ENCODE assay signal across 26 cellular contexts in genomic region chr13:72556945-72557344, GRCh38.
DNase-seq lines count a peak whose midpoint lies in the region; ATAC-seq, FAIRE-seq and TF ChIP-seq lines count a peak whose summit lies in the region.
"Had no signal": no experiment of that assay in that cellular context is flagged by ENCODE, and none has a peak within 500 bp of the region (broad histone marks: within the 10 kb centered on the region; RNA-seq: fewer than 3 reads in every experiment).

No MANE protein-coding gene starts in this region.

- TF ChIP-seq EP300 in HepG2 (IDR thresholded peaks at IDR 0.05; ENCODE audit: low read depth in 2 of 2, low read length in 2 of 2): no peak
- TF ChIP-seq EP300 in HepG2 (CRISPR knock-in tag; IDR thresholded peaks at IDR 0.05; ENCODE audit: borderline replicate concordance): no peak

- peak overlapping the region; percentile 72 for H2AFZ ChIP-seq in HepG2 (ENCODE audit: low read length)

- no peak overlapping the region for H3K9ac ChIP-seq in HepG2 (ENCODE audit: insufficient read depth, low read depth, low read length)
- H3K9ac ChIP-seq: BLaER1 treated with 17β-estradiol and CSF1 and Interleukin-3, amounts not matched to agents 10 nM and 100 nM had no signal

- H3K4me3 ChIP-seq in HepG2 (replicated peaks in 1 of 3; ENCODE audit: insufficient read depth in 1 of 3, low read depth in 2 of 3, low read length in 3 of 3): no peak overlapping the region
- H3K4me3 ChIP-seq in right lobe of liver: no peak overlapping the region
- no peak overlapping the region for H3K4me3 ChIP-seq in epithelial cell of esophagus (ENCODE audit: low read length)
- H3K4me3 ChIP-seq: A549; BLaER1 treated with 17β-estradiol and CSF1 and Interleukin-3, amounts not matched to agents 10 nM and 100 nM; GM12878; HAP-1 had no signal

- POLR2A ChIA-PET in HepG2 (lab: Yijun Ruan, JAX): no interaction called here

- H3K27ac ChIP-seq in HepG2 (ENCODE audit: extremely low read length, insufficient read depth, low read length) (no peak overlapping the region), right lobe of liver (no peak overlapping the region), foreskin keratinocyte (peak overlapping the region; percentile 15)
- H3K27ac ChIP-seq: A549; BLaER1 treated with 17β-estradiol and CSF1 and Interleukin-3, amounts not matched to agents 10 nM and 100 nM had no signal

- H3K4me2 ChIP-seq in HepG2 (ENCODE audit: low read depth, low read length): no peak overlapping the region
- H3K4me2 ChIP-seq: A549; BLaER1 treated with 17β-estradiol and CSF1 and Interleukin-3, amounts not matched to agents 10 nM and 100 nM had no signal

- WGBS in HepG2 (ENCODE audit: low lambda C conversion rate): 17% methylated on average over 1 of the region's 1 CpG
- 73% methylated on average over 1 of the region's 1 CpG for WGBS in right lobe of liver (ENCODE audit: insufficient coverage, low coverage, low lambda C conversion rate, missing lambda C conversion rate)

- H4K20me1 ChIP-seq in HepG2 (ENCODE audit: insufficient read depth, low read length): no peaks in the 10 kb centered on the region
- H4K20me1 ChIP-seq: BLaER1 treated with 17β-estradiol and CSF1 and Interleukin-3, amounts not matched to agents 10 nM and 100 nM had no signal

- CTCF ChIA-PET in HepG2 (lab: Yijun Ruan, JAX; ENCODE audit: low intra/inter-chr PET ratio, low total read pairs): no interaction called here

- in situ Hi-C loops in HepG2 (cut with HindIII; ENCODE audit: extremely low pct_ligation_motif_present, low pct_unique_long_range_greater_than_20kb): loop anchor here (25.0 kb wide), 1 partner anchor 220 kb away; no protein-coding TSS in a partner anchor

- H3K27me3 ChIP-seq in HepG2 (ENCODE audit: control insufficient read depth in 1 of 2, insufficient read depth in 2 of 2, low read length in 2 of 2) (no peaks in the 10 kb centered on the region), right lobe of liver (no peaks in the 10 kb centered on the region), foreskin keratinocyte (no peaks in the 10 kb centered on the region)
- H3K27me3 ChIP-seq: BE2C; BLaER1 treated with 17β-estradiol and CSF1 and Interleukin-3, amounts not matched to agents 10 nM and 100 nM had no signal

- FAIRE-seq in HepG2 (lab: Jason Lieb, UNC): no peak
- FAIRE-seq: A549, D721Med, GM12878, GM19239, H54 had no signal

- intact Hi-C loops in HepG2 (cut with micrococcal nuclease; ENCODE audit: unreplicated experiment) (loop anchor here (5.0 kb wide), 1 partner anchor 50 kb away; no protein-coding TSS in a partner anchor), right lobe of liver (cut with DNase I) (no loop called here), head of caudate nucleus (cut with DNase I) (no loop called here)

- H3K36me3 ChIP-seq in HepG2 (replicated peaks in 1 of 2; ENCODE audit: control insufficient read depth in 1 of 2, insufficient read depth in 2 of 2, low read length in 2 of 2) (no peaks in the 10 kb centered on the region), right lobe of liver (no peaks in the 10 kb centered on the region)
- H3K36me3 ChIP-seq: BE2C; BLaER1 treated with 17β-estradiol and CSF1 and Interleukin-3, amounts not matched to agents 10 nM and 100 nM; HAP-1 had no signal

- H3K9me3 ChIP-seq in HepG2 (ENCODE audit: low read length): no peaks in the 10 kb centered on the region
- no peaks in the 10 kb centered on the region for H3K9me3 ChIP-seq in right lobe of liver
- H3K9me3 ChIP-seq: A549; BE2C; BLaER1 treated with 17β-estradiol and CSF1 and Interleukin-3, amounts not matched to agents 10 nM and 100 nM; HAP-1 had no signal

- DNase-seq in HepG2 (ENCODE audit: low spot score) (no peak), right lobe of liver (no peak), epithelial cell of esophagus (ENCODE audit: low read depth) (peak; percentile 89), foreskin keratinocyte (peak; percentile 66 to 89), head of caudate nucleus (no peak)
- DNase-seq: 8988T; ACHN; AML-193; BE2C; CD4-positive, alpha-beta T cell; CD8-positive, alpha-beta memory T cell; DMS 273 treated with DMSO at 0.1 percent for 48 hours; DMS79; EL; GDM1; GOT3; HFFc6 had no signal

- TF ChIP-seq CTCF in HepG2 (CRISPR knock-in tag; IDR thresholded peaks at IDR 0.05): no peak
- TF ChIP-seq CTCF in right lobe of liver (IDR thresholded peaks at IDR 0.05): no peak
- TF ChIP-seq CTCF in epithelial cell of esophagus (IDR thresholded peaks at IDR 0.05; ENCODE audit: insufficient read depth, low read depth, low read length, missing control alignments): no peak
- no peak for TF ChIP-seq CTCF in foreskin keratinocyte (conservative IDR thresholded peaks at IDR 0.05)

- BruUV-seq in HepG2 (replicated peaks; lab: Mats Ljungman, UMichigan): no TSS peak

- no peaks in the 10 kb centered on the region for H3K79me2 ChIP-seq in HepG2 (ENCODE audit: insufficient read depth, low read length)

- TF ChIP-seq RAD21 in HepG2 (CRISPR knock-in tag; IDR thresholded peaks at IDR 0.05): no peak

- TF ChIP-seq POLR2A in HepG2 (IDR thresholded peaks at IDR 0.05; ENCODE audit: insufficient read depth in 1 of 2, low read depth in 2 of 2, low read length in 2 of 2): no peak
- no peak for TF ChIP-seq POLR2A in right lobe of liver (IDR thresholded peaks at IDR 0.05)

- H3K4me1 ChIP-seq in HepG2 (ENCODE audit: insufficient read depth, low read length): peaks cover 27% of the 10 kb centered on the region
- no peaks in the 10 kb centered on the region for H3K4me1 ChIP-seq in right lobe of liver
- peaks cover 18% of the 10 kb centered on the region for H3K4me1 ChIP-seq in foreskin keratinocyte
- H3K4me1 ChIP-seq: A549, HAP-1 had no signal

- ATAC-seq in HepG2 (no peak), right lobe of liver (no peak), foreskin keratinocyte (peak; percentile 79), GM21576 (IDR thresholded peaks at IDR 0.05; ENCODE audit: unreplicated experiment) (no peak), GM19455 (IDR thresholded peaks at IDR 0.05; ENCODE audit: unreplicated experiment) (no peak)
- ATAC-seq: A549, GM12878 had no signal

TF ChIP-seq in HepG2, 621 proteins besides CTCF, POLR2A, EP300 and RAD21 (continues in another document):
- TF ChIP-seq SMARCE1 (IDR thresholded peaks at IDR 0.05; ENCODE audit: borderline replicate concordance) (no peak), ELF3 (CRISPR knock-in tag; IDR thresholded peaks at IDR 0.05) (no peak), ZFP90 (CRISPR knock-in tag; IDR thresholded peaks at IDR 0.05; ENCODE audit: borderline replicate concordance) (no peak), PAX8 (CRISPR knock-in tag; IDR thresholded peaks at IDR 0.05; ENCODE audit: borderline replicate concordance) (no peak), SUZ12 (IDR thresholded peaks at IDR 0.05; ENCODE audit: low read depth, low read length) (no peak), JARID2 (CRISPR knock-in tag; IDR thresholded peaks at IDR 0.05; ENCODE audit: insufficient replicate concordance) (no peak), ZNF569 (CRISPR knock-in tag; IDR thresholded peaks at IDR 0.05; ENCODE audit: borderline replicate concordance) (no peak), SIX1 (CRISPR knock-in tag; IDR thresholded peaks at IDR 0.05; ENCODE audit: borderline replicate concordance) (no peak), ATAD3A (CRISPR knock-in tag; IDR thresholded peaks at IDR 0.05) (no peak), ZNF33A (CRISPR knock-in tag; IDR thresholded peaks at IDR 0.05; ENCODE audit: borderline replicate concordance) (no peak), ZNF362 (CRISPR knock-in tag; IDR thresholded peaks at IDR 0.05; ENCODE audit: borderline replicate concordance) (no peak), ZNF281 (CRISPR knock-in tag; IDR thresholded peaks at IDR 0.05; ENCODE audit: borderline replicate concordance) (no peak), ZNF180 (CRISPR knock-in tag; IDR thresholded peaks at IDR 0.05; ENCODE audit: borderline replicate concordance, low read depth) (no peak)

Comparison
In these comparisons a context has a peak if more than half of its experiments do, and no peak if none do; other contexts are left out.
1. DNase-seq: peak in epithelial cell of esophagus (single experiment) and foreskin keratinocyte (2 of 2); none in HepG2 (single experiment), right lobe of liver (0 of 3) and head of caudate nucleus (0 of 42).